ENCODE assay signal across 24 cellular contexts in the genomic region with DNA sequence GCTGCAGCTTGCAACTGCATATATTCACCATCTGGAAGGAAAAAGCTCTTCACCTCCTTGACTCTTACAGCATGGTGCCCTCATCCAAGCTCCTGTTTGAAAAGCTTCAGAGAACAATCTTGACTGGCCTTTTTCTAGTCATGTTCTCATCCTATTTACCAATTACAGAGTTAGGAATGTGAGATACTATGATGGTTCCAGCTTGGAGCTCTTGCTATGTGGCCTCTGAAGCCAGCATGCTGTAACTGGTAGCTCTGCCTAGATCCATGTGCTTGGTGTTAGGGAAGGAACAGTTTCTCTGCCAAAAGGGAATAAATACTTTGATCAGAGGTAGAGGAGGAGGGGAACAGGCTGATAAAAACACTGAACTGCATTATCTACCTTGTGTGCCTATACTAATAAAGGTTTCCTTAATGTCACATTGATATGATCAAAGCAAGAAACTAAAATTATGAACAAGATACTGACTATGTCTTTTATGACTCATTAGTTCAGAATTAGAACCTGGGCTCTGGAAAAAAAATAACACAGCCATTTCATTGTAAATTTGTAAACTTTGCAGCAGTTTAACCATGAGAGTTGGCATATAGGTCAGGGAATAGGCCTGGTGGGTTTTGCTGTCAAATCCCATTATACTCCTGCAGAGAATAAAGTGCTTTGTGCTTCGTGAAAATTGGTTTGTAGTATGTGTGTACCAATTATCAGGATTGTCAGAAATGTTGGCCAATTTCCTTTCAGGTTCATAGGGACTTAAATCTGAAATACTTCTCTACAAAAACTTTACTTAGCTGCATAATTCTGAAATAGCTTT.
DNase-seq lines count a peak whose midpoint lies in the region; ATAC-seq and TF ChIP-seq lines count a peak whose summit lies in the region.
"Had no signal": no experiment of that assay in that cellular context is flagged by ENCODE, and none has a peak within 500 bp of the region (broad histone marks: within the 10 kb centered on the region; RNA-seq: fewer than 3 reads in every experiment).

No MANE protein-coding gene starts in this region.

- no peak for TF ChIP-seq CTCF in osteoblast (IDR thresholded peaks at IDR 0.05; ENCODE audit: extremely low read depth, low read depth, low read length)
- no peak for TF ChIP-seq CTCF in progenitor cell of endocrine pancreas (IDR thresholded peaks at IDR 0.05; ENCODE audit: unreplicated experiment)

- no peaks in the 10 kb centered on the region for H3K79me2 ChIP-seq in osteoblast (ENCODE audit: insufficient read depth, low read length)

- intact Hi-C loops in head of caudate nucleus (cut with DNase I) = no loop called here

- peaks cover 47% of the 10 kb centered on the region for H3K4me1 ChIP-seq in osteoblast (ENCODE audit: insufficient read depth, low read length)
- H3K4me1 ChIP-seq: esophagus muscularis mucosa had no signal

- no peaks in the 10 kb centered on the region for H3K36me3 ChIP-seq in osteoblast (ENCODE audit: insufficient read depth, low read length)
- H3K36me3 ChIP-seq: esophagus muscularis mucosa, heart left ventricle, tibial artery had no signal

- H2AFZ ChIP-seq in osteoblast (ENCODE audit: low read length) = no peak overlapping the region

- H3K4me3 Mint-ChIP-seq in progenitor cell of endocrine pancreas (ENCODE audit: low read depth) = no peak overlapping the region
- H3K4me3 Mint-ChIP-seq: activated naive CD8-positive, alpha-beta T cell treated with anti-CD3 and anti-CD28 coated beads for 36 hours; CD4-positive, alpha-beta memory T cell; immature natural killer cell; memory B cell; naive thymus-derived CD8-positive, alpha-beta T cell; stimulated activated memory B cell treated with anti-CD40 and anti-IgM and Interleukin-4, amounts not matched to agents 10 μg/mL and 1 μg/mL and 100 μg/mL, for 72 hours had no signal

- no peaks in the 10 kb centered on the region for H3K9me3 ChIP-seq in osteoblast (ENCODE audit: low read depth, low read length)
- H3K9me3 ChIP-seq: esophagus muscularis mucosa had no signal

- H3K27ac Mint-ChIP-seq in progenitor cell of endocrine pancreas = no peak overlapping the region
- H3K27ac Mint-ChIP-seq: activated naive CD8-positive, alpha-beta T cell treated with anti-CD3 and anti-CD28 coated beads for 36 hours; CD4-positive, alpha-beta memory T cell; immature natural killer cell; memory B cell; naive thymus-derived CD8-positive, alpha-beta T cell; stimulated activated memory B cell treated with anti-CD40 and anti-IgM and Interleukin-4, amounts not matched to agents 10 μg/mL and 1 μg/mL and 100 μg/mL, for 72 hours had no signal

- H3K27me3 Mint-ChIP-seq in progenitor cell of endocrine pancreas = no peaks in the 10 kb centered on the region
- H3K27me3 Mint-ChIP-seq: activated naive CD8-positive, alpha-beta T cell treated with anti-CD3 and anti-CD28 coated beads for 36 hours; CD4-positive, alpha-beta memory T cell; stimulated activated memory B cell treated with anti-CD40 and anti-IgM and Interleukin-4, amounts not matched to agents 10 μg/mL and 1 μg/mL and 100 μg/mL, for 72 hours had no signal

- no peaks in the 10 kb centered on the region for H4K20me1 ChIP-seq in osteoblast (ENCODE audit: insufficient read depth, low read length)

- ATAC-seq in HG02610 (IDR thresholded peaks at IDR 0.05; ENCODE audit: unreplicated experiment) (no peak), HG03135 (IDR thresholded peaks at IDR 0.05; ENCODE audit: unreplicated experiment) (no peak)
- ATAC-seq: naive thymus-derived CD8-positive, alpha-beta T cell had no signal

- no peaks in the 10 kb centered on the region for H3K27me3 ChIP-seq in osteoblast (ENCODE audit: insufficient read depth, low read length)
- H3K27me3 ChIP-seq: esophagus muscularis mucosa, heart left ventricle, tibial artery had no signal

- no peaks in the 10 kb centered on the region for H3K36me3 Mint-ChIP-seq in progenitor cell of endocrine pancreas (ENCODE audit: insufficient read depth)
- H3K36me3 Mint-ChIP-seq: activated naive CD8-positive, alpha-beta T cell treated with anti-CD3 and anti-CD28 coated beads for 36 hours; CD4-positive, alpha-beta memory T cell; immature natural killer cell; memory B cell; stimulated activated memory B cell treated with anti-CD40 and anti-IgM and Interleukin-4, amounts not matched to agents 10 μg/mL and 1 μg/mL and 100 μg/mL, for 72 hours had no signal

- H3K9me3 Mint-ChIP-seq in progenitor cell of endocrine pancreas (ENCODE audit: low read depth) = no peaks in the 10 kb centered on the region
- H3K9me3 Mint-ChIP-seq: activated naive CD8-positive, alpha-beta T cell treated with anti-CD3 and anti-CD28 coated beads for 36 hours; naive thymus-derived CD8-positive, alpha-beta T cell; stimulated activated memory B cell treated with anti-CD40 and anti-IgM and Interleukin-4, amounts not matched to agents 10 μg/mL and 1 μg/mL and 100 μg/mL, for 72 hours had no signal

- H3K4me2 ChIP-seq in osteoblast (ENCODE audit: insufficient read depth, low read length) = peak overlapping the region; percentile 25

- DNase-seq in AG20443 (ENCODE audit: low spot score) = peak; percentile 25
- peak; percentile 9 for DNase-seq in HT1080 (ENCODE audit: low read depth)
- DNase-seq in dermis blood vessel endothelial cell = peak; percentile 32
- no peak for DNase-seq in osteoblast (ENCODE audit: insufficient read length, low spot score, missing footprints)
- no peak for DNase-seq in progenitor cell of endocrine pancreas (ENCODE audit: low spot score, unreplicated experiment)
- no peak for DNase-seq in head of caudate nucleus
- DNase-seq: ACHN; activated CD4-positive, alpha-beta T cell treated with anti-CD3 and anti-CD28 coated beads for 1 hour; activated naive CD8-positive, alpha-beta T cell treated with anti-CD3 and anti-CD28 coated beads for 36 hours; CD4-positive, alpha-beta memory T cell; immature natural killer cell; naive thymus-derived CD8-positive, alpha-beta T cell; NCI-H1436 treated with DMSO at 0.1 percent for 48 hours; NCI-H2227 treated with DMSO at 0.1 percent for 48 hours; NK-92 treated with Interleukin-12 subunit alpha and Interleukin-12 subunit beta, amount 100 ng/mL, for 24 hours; posterior cingulate gyrus; stimulated activated CD4-positive, alpha-beta T cell treated with anti-CD3 and anti-CD28 coated beads, Interleukin-12 subunit alpha, Interleukin-12 subunit beta, amount 100 ng/mL, for 4 hours; tibial artery had no signal

- no peak overlapping the region for H3K4me3 ChIP-seq in osteoblast (ENCODE audit: insufficient read depth, low read length)
- H3K4me3 ChIP-seq: esophagus muscularis mucosa, heart left ventricle, tibial artery had no signal

- H3K4me1 Mint-ChIP-seq in progenitor cell of endocrine pancreas (ENCODE audit: low read depth) = no peaks in the 10 kb centered on the region
- H3K4me1 Mint-ChIP-seq: activated naive CD8-positive, alpha-beta T cell treated with anti-CD3 and anti-CD28 coated beads for 36 hours; CD4-positive, alpha-beta memory T cell; immature natural killer cell; memory B cell; naive thymus-derived CD8-positive, alpha-beta T cell; stimulated activated memory B cell treated with anti-CD40 and anti-IgM and Interleukin-4, amounts not matched to agents 10 μg/mL and 1 μg/mL and 100 μg/mL, for 72 hours had no signal

- peak overlapping the region; percentile 45 for H3K27ac ChIP-seq in osteoblast (ENCODE audit: low read depth, low read length)
- H3K27ac ChIP-seq: esophagus muscularis mucosa, heart left ventricle, tibial artery had no signal

Comparison
In these comparisons a context has a peak if more than half of its experiments do, and no peak if none do; other contexts are left out.
1. DNase-seq: peak in AG20443 (single experiment), HT1080 (single experiment) and dermis blood vessel endothelial cell (single experiment); none in osteoblast (single experiment), progenitor cell of endocrine pancreas (single experiment) and head of caudate nucleus (0 of 42).